ENCODE assay signal across 8 cellular contexts in genomic region chr7:35985126-35985754, GRCh38.
DNase-seq lines count a peak whose midpoint lies in the region; ATAC-seq and TF ChIP-seq lines count a peak whose summit lies in the region.

No MANE protein-coding gene starts in this region.

- no peak overlapping the region for H3K27ac ChIP-seq in dorsolateral prefrontal cortex
- no peak overlapping the region for H3K27ac ChIP-seq in lung (ENCODE audit: low read depth in 1 of 2, low read length in 1 of 2)

- no peak overlapping the region for H3K4me3 ChIP-seq in dorsolateral prefrontal cortex
- no peak overlapping the region for H3K4me3 ChIP-seq in lung

- H3K27me3 ChIP-seq in dorsolateral prefrontal cortex (no peaks in the 10 kb centered on the region), lung (ENCODE audit: control insufficient read depth, insufficient read depth) (no peaks in the 10 kb centered on the region)

- H3K9me3 ChIP-seq in lung (ENCODE audit: control insufficient read depth in 2 of 2, insufficient read depth in 1 of 2, low read length in 1 of 2): no peaks in the 10 kb centered on the region

- H3K4me1 ChIP-seq in lung (ENCODE audit: control insufficient read depth in 2 of 2, insufficient read depth in 2 of 2, low read length in 2 of 2): peaks cover 0 to 4% of the 10 kb centered on the region in 2 donors

- ATAC-seq in GM19025 (IDR thresholded peaks at IDR 0.05; ENCODE audit: low read depth, unreplicated experiment) (peak; percentile 80), HG03342 (IDR thresholded peaks at IDR 0.05; ENCODE audit: unreplicated experiment) (peak; percentile 97), lung (ENCODE audit: insufficient read depth, low FRiP score) (peak; percentile 75)

- no peaks in the 10 kb centered on the region for H3K36me3 ChIP-seq in lung (ENCODE audit: control insufficient read depth in 2 of 2, insufficient read depth in 2 of 2, low read length in 2 of 2)

- intact Hi-C loops in dorsolateral prefrontal cortex (cut with DNase I): loop anchor here (1.0 kb wide), 2 partner anchors 306 to 334 kb away; no protein-coding TSS in a partner anchor

- 21 to 22% methylated on average over 7 of the region's 7 CpGs for WGBS in lung, 2 donors

- TF ChIP-seq CTCF in dorsolateral prefrontal cortex (IDR thresholded peaks at IDR 0.05 in 54 of 56, conservative IDR thresholded peaks at IDR 0.05 in 2 of 56; ENCODE audit: low read depth in 1 of 56, partially characterized antibody in 56 of 56): peak; percentile 62 to 99 (median 94)
- peak; percentile 92 for TF ChIP-seq CTCF in lung (IDR thresholded peaks at IDR 0.05; ENCODE audit: control extremely low read depth, extremely low read depth)

- peak; percentile 56 to 60 for DNase-seq in AML-193 (lab: John Stamatoyannopoulos, UW)
- DNase-seq in NCI-H526 treated with DMSO at 0.1 percent for 48 hours (lab: John Stamatoyannopoulos, UW): peak; percentile 52
- DNase-seq in activated CD4-positive, alpha-beta T cell treated with anti-CD3 and anti-CD28 coated beads, Interleukin-2, amount 50 U/mL, for 4 hours: peak; percentile 77
- peak; percentile 58 to 88 (median 81) for DNase-seq in dorsolateral prefrontal cortex
- peak; percentile 79 for DNase-seq in lung (ENCODE audit: low spot score)
- DNase-seq in stimulated activated CD8-positive, alpha-beta memory T cell treated with anti-CD3 and anti-CD28 coated beads, Interleukin-15, amount 100 ng/mL, for 1 hour (ENCODE audit: low read depth): peak; percentile 58
